8 cellular contexts compared by ENCODE assay signal in the genomic region with DNA sequence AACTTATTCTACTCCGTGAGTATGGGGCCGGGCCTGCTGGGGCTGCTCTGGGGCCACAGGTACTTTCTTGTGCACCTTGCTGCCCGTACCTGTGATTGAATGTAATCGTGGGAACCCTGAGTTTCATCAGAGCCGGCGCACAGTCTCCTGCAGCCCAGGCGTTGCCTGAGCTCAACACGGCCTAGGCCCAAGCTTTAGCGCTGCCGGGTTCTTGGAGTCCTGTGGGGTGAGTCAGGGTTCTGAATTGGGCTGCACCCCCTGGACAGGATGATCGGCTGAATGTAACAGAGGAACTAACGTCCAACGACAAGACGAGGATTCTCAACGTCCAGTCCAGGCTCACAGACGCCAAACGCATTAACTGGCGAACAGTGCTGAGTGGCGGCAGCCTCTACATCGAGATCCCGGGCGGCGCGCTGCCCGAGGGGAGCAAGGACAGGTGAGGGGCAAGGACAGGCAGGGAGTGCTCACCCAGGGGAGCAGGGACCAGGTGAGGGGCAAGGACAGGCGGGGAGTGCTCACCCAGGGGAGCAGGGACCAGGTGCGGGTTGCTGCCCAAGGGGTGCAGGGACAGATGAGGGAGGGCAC. TPM values are rescaled to one million over a fixed set of nuclear protein-coding genes. Genes with fewer than 3 reads are reported as not detected.
DNase-seq lines count a peak whose midpoint lies in the region; ATAC-seq lines count a peak whose summit lies in the region.

No MANE protein-coding gene starts in this region.

- no peaks in the 10 kb centered on the region for H3K27me3 Mint-ChIP-seq in activated naive CD8-positive, alpha-beta T cell treated with anti-CD3 and anti-CD28 coated beads for 36 hours
- no peaks in the 10 kb centered on the region for H3K27me3 Mint-ChIP-seq in stimulated activated naive CD8-positive, alpha-beta T cell treated with anti-CD3 and anti-CD28 coated beads, Interleukin-15, amount 100 ng/mL, for 72 hours

- peaks cover 17% of the 10 kb centered on the region for H3K36me3 ChIP-seq in iPS-15b (ENCODE audit: control insufficient read depth, insufficient read depth, low read length)

- no peaks in the 10 kb centered on the region for H3K9me3 ChIP-seq in iPS-15b (ENCODE audit: control insufficient read depth, insufficient read depth, low read length)

- peak overlapping the region; percentile 91 for H3K27ac Mint-ChIP-seq in activated naive CD8-positive, alpha-beta T cell treated with anti-CD3 and anti-CD28 coated beads for 36 hours
- H3K27ac Mint-ChIP-seq in stimulated activated naive CD8-positive, alpha-beta T cell treated with anti-CD3 and anti-CD28 coated beads, Interleukin-15, amount 100 ng/mL, for 72 hours: peak overlapping the region; percentile 91 to 100

- no peaks in the 10 kb centered on the region for H3K27me3 ChIP-seq in iPS-15b (ENCODE audit: control insufficient read depth, insufficient read depth, low read length)

- H3K36me3 Mint-ChIP-seq in activated naive CD8-positive, alpha-beta T cell treated with anti-CD3 and anti-CD28 coated beads for 36 hours: peaks cover 43% of the 10 kb centered on the region

- no peak for ATAC-seq in stimulated activated naive CD8-positive, alpha-beta T cell treated with anti-CD3 and anti-CD28 coated beads, Interleukin-15, amount 100 ng/mL, for 72 hours
- ATAC-seq in GM19023 (IDR thresholded peaks at IDR 0.05; ENCODE audit: unreplicated experiment) (no peak), GM18502 (IDR thresholded peaks at IDR 0.05; ENCODE audit: poor library complexity, unreplicated experiment) (no peak)

- H3K4me3 Mint-ChIP-seq in activated naive CD8-positive, alpha-beta T cell treated with anti-CD3 and anti-CD28 coated beads for 36 hours: peak overlapping the region; percentile 89
- peak overlapping the region; percentile 84 to 90 for H3K4me3 Mint-ChIP-seq in stimulated activated naive CD8-positive, alpha-beta T cell treated with anti-CD3 and anti-CD28 coated beads, Interleukin-15, amount 100 ng/mL, for 72 hours

- peak overlapping the region; percentile 76 for H3K9ac ChIP-seq in iPS-15b (ENCODE audit: low read depth, low read length)

- H3K4me1 Mint-ChIP-seq in activated naive CD8-positive, alpha-beta T cell treated with anti-CD3 and anti-CD28 coated beads for 36 hours: peaks cover 30% of the 10 kb centered on the region
- peaks cover 55% of the 10 kb centered on the region for H3K4me1 Mint-ChIP-seq in stimulated activated naive CD8-positive, alpha-beta T cell treated with anti-CD3 and anti-CD28 coated beads, Interleukin-15, amount 100 ng/mL, for 72 hours

- H3K4me1 ChIP-seq in iPS-15b (ENCODE audit: control insufficient read depth, insufficient read depth, low read length): peaks cover 4% of the 10 kb centered on the region

- no peaks in the 10 kb centered on the region for H3K9me3 Mint-ChIP-seq in activated naive CD8-positive, alpha-beta T cell treated with anti-CD3 and anti-CD28 coated beads for 36 hours
- H3K9me3 Mint-ChIP-seq in stimulated activated naive CD8-positive, alpha-beta T cell treated with anti-CD3 and anti-CD28 coated beads, Interleukin-15, amount 100 ng/mL, for 72 hours: no peaks in the 10 kb centered on the region

- DNase-seq in AG08396 (ENCODE audit: low spot score) (peak; percentile 87), HT1080 (ENCODE audit: low read depth) (peak; percentile 71), NCI-H1930 (lab: John Stamatoyannopoulos, UW) (no peak)
- no peak for DNase-seq in activated naive CD8-positive, alpha-beta T cell treated with anti-CD3 and anti-CD28 coated beads for 36 hours
- no peak for DNase-seq in stimulated activated naive CD8-positive, alpha-beta T cell treated with anti-CD3 and anti-CD28 coated beads, Interleukin-15, amount 100 ng/mL, for 72 hours

- H3K4me3 ChIP-seq in iPS-15b (ENCODE audit: low read depth, low read length): peak overlapping the region; percentile 89

RNA-seq across cellular contexts. Expression of gene PEAK3, which starts 10.4 kb away (rescaled TPM):
- total RNA-seq in HT1080 (2014; rRNA removed; shearing (Covaris generic)): 0.03 and 0.35 TPM in 2 replicates
- polyA plus RNA-seq in HT1080 (2015; cell fraction: cytosol; rRNA removed): 0.03 and 0.06 TPM in 2 replicates
- not detected in 2 replicates for polyA plus RNA-seq in HT1080 (2015; cell fraction: nucleus; rRNA removed)
- total RNA-seq in activated naive CD8-positive, alpha-beta T cell treated with anti-CD3 and anti-CD28 coated beads for 36 hours: not detected

RNA-seq across cellular contexts. Expression of gene JSRP1, which starts 15.4 kb away (rescaled TPM):
- total RNA-seq in HT1080 (2014; rRNA removed; shearing (Covaris generic)): not detected in 2 replicates
- polyA plus RNA-seq in HT1080 (2015; cell fraction: cytosol; rRNA removed): not detected in 2 replicates
- polyA plus RNA-seq in HT1080 (2015; cell fraction: nucleus; rRNA removed): not detected in 2 replicates
- total RNA-seq in activated naive CD8-positive, alpha-beta T cell treated with anti-CD3 and anti-CD28 coated beads for 36 hours: under 1 TPM; 0.45 to 0.50 TPM

RNA-seq across cellular contexts. Expression of gene AMH, which starts 22.5 kb away (rescaled TPM):
- total RNA-seq in HT1080 (2014; rRNA removed; shearing (Covaris generic)): 7.2 and 10.6 TPM in 2 replicates
- polyA plus RNA-seq in HT1080 (2015; cell fraction: cytosol; rRNA removed): 2.8 and 3.4 TPM in 2 replicates
- polyA plus RNA-seq in HT1080 (2015; cell fraction: nucleus; rRNA removed): 40.8 and 41.9 TPM in 2 replicates
- total RNA-seq in activated naive CD8-positive, alpha-beta T cell treated with anti-CD3 and anti-CD28 coated beads for 36 hours: 1 to 10 TPM; 7.4 to 10.0 TPM

RNA-seq across cellular contexts. Expression of gene SF3A2, which starts 35.0 kb away (rescaled TPM):
- total RNA-seq in HT1080 (2014; rRNA removed; shearing (Covaris generic)): 71.2 and 91.0 TPM in 2 replicates
- 63.4 and 73.2 TPM in 2 replicates for polyA plus RNA-seq in HT1080 (2015; cell fraction: cytosol; rRNA removed)
- 124 and 132 TPM in 2 replicates for polyA plus RNA-seq in HT1080 (2015; cell fraction: nucleus; rRNA removed)
- 100 to 1,000 TPM; 160 to 162 TPM for total RNA-seq in activated naive CD8-positive, alpha-beta T cell treated with anti-CD3 and anti-CD28 coated beads for 36 hours

RNA-seq across cellular contexts. Expression of gene PLEKHJ1, which starts 35.5 kb away (rescaled TPM):
- 146 and 152 TPM in 2 replicates for total RNA-seq in HT1080 (2014; rRNA removed; shearing (Covaris generic))
- polyA plus RNA-seq in HT1080 (2015; cell fraction: cytosol; rRNA removed): 66.0 and 90.1 TPM in 2 replicates
- polyA plus RNA-seq in HT1080 (2015; cell fraction: nucleus; rRNA removed): 79.1 and 88.2 TPM in 2 replicates
- 10 to 100 TPM; 82.7 to 84.6 TPM for total RNA-seq in activated naive CD8-positive, alpha-beta T cell treated with anti-CD3 and anti-CD28 coated beads for 36 hours

Comparison
In these comparisons a context has a peak if more than half of its experiments do, and no peak if none do; other contexts are left out.
1. DNase-seq: peak in AG08396 (single experiment) and HT1080 (single experiment); none in activated naive CD8-positive, alpha-beta T cell treated with anti-CD3 and anti-CD28 coated beads for 36 hours (single experiment), stimulated activated naive CD8-positive, alpha-beta T cell treated with anti-CD3 and anti-CD28 coated beads, Interleukin-15, amount 100 ng/mL, for 72 hours (0 of 2) and NCI-H1930 (0 of 2).